In the genomic region with DNA sequence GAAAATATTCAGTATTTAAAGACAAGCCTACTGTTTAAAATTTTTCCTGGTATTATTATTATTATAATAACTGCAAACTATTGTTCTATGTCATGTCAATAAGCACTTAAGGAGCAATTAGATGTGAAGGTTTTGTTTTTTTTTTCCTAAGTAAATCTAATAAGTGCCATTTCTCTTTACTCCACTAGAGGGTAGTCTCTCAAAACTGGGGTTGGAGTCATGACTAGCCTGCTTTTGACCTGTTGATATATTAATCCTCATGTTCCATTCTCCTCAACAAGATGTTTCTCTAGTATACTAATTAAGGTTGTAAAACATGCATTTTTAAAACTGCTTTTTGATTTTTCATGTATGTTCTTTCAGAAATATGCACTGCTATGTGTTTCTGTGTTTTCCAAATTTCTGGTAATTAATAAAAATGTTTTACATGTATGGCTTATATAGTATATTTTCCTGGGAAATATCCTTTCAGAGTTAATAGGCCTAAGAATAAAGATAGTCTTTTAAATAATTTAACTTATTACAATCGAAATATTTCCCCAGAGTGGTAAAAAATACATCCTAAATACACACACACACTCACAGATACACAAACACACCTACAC, we compare ENCODE assay signal across 8 cellular contexts. TPM values are rescaled to one million over a fixed set of nuclear protein-coding genes. Genes with fewer than 3 reads are reported as not detected.
DNase-seq lines count a peak whose midpoint lies in the region; ATAC-seq and TF ChIP-seq lines count a peak whose summit lies in the region.

No MANE protein-coding gene starts in this region.

- H3K79me2 ChIP-seq in neural progenitor cell (ENCODE audit: low read depth): no peaks in the 10 kb centered on the region

- TF ChIP-seq CTCF in neural progenitor cell (IDR thresholded peaks at IDR 0.05): peak; percentile 79

- no peaks in the 10 kb centered on the region for H3K9me3 Mint-ChIP-seq in neural progenitor cell

- ATAC-seq in GM21390 (IDR thresholded peaks at IDR 0.05; ENCODE audit: unreplicated experiment): peak; percentile 46
- ATAC-seq in SK-N-SH treated with all-trans-retinoic acid at 6 μM for 48 hours: peak; percentile 38
- ATAC-seq in esophagus mucosa: peak; percentile 64

- no peak overlapping the region for H3K27ac Mint-ChIP-seq in neural progenitor cell

- no peaks in the 10 kb centered on the region for H3K36me3 ChIP-seq in neural progenitor cell

- DNase-seq in DMS153 (lab: John Stamatoyannopoulos, UW) (peak; percentile 62), M059J (ENCODE audit: low read depth) (peak; percentile 56), neural progenitor cell (ENCODE audit: low spot score) (peak; percentile 49), KG1 (lab: John Stamatoyannopoulos, UW) (no peak), D341Med (ENCODE audit: low spot score) (no peak)

- H2AFZ ChIP-seq in neural progenitor cell (replicated peaks): no peak overlapping the region

- no peaks in the 10 kb centered on the region for H3K9me3 ChIP-seq in neural progenitor cell (ENCODE audit: low read depth)

- no peaks in the 10 kb centered on the region for H3K27me3 Mint-ChIP-seq in neural progenitor cell (ENCODE audit: insufficient read depth, low read depth)

- peaks cover 38% of the 10 kb centered on the region for H3K4me1 Mint-ChIP-seq in neural progenitor cell

- H3K4me3 ChIP-seq in neural progenitor cell: no peak overlapping the region

- no peaks in the 10 kb centered on the region for H3K27me3 ChIP-seq in neural progenitor cell

- peaks cover 11% of the 10 kb centered on the region for H3F3A ChIP-seq in neural progenitor cell (ENCODE audit: low read depth)

- H3K4me1 ChIP-seq in neural progenitor cell: peaks cover 47% of the 10 kb centered on the region

- H3K9ac ChIP-seq in neural progenitor cell: no peak overlapping the region

- H3K36me3 Mint-ChIP-seq in neural progenitor cell: no peaks in the 10 kb centered on the region

- no peak overlapping the region for H3K27ac ChIP-seq in neural progenitor cell

- H3K4me3 Mint-ChIP-seq in neural progenitor cell: no peak overlapping the region

- H3K4me2 ChIP-seq in neural progenitor cell: no peak overlapping the region

- no peaks in the 10 kb centered on the region for H4K20me1 ChIP-seq in neural progenitor cell (ENCODE audit: low read depth)

TF ChIP-seq in SK-N-SH treated with all-trans-retinoic acid at 6 μM for 48 hours, 23 proteins besides CTCF, POLR2A, EP300 and RAD21:
- TF ChIP-seq BACH2 (CRISPR knock-in tag; IDR thresholded peaks at IDR 0.05; ENCODE audit: borderline replicate concordance) (no peak), ZNF8 (CRISPR knock-in tag; IDR thresholded peaks at IDR 0.05) (0 out of 2 replicates have a peak, but pooled peaks have one; percentile 25), ISL1 (CRISPR knock-in tag; IDR thresholded peaks at IDR 0.05) (0 out of 2 replicates have a peak, but pooled peaks have one; percentile 14), TSHZ2 (CRISPR knock-in tag; IDR thresholded peaks at IDR 0.05) (0 out of 2 replicates have a peak, but pooled peaks have one; percentile 36)
TF ChIP-seq in SK-N-SH treated with all-trans-retinoic acid at 6 μM for 48 hours: peak in this region for 3.

RNA-seq across cellular contexts. Expression of gene LRRN3, which starts 1.0 kb away (rescaled TPM):
- total RNA-seq in M059J (2014; rRNA removed; shearing (Covaris generic)): 5.9 and 7.8 TPM in 2 replicates
- total RNA-seq in esophagus mucosa (not detected), neural progenitor cell (ENCODE audit: low replicate concordance) (1.7 and 2.4 TPM in 2 replicates)

Comparison
In these comparisons a context has a peak if more than half of its experiments do, and no peak if none do; other contexts are left out.
1. DNase-seq: peak in DMS153 (single experiment), M059J (single experiment) and neural progenitor cell (single experiment); none in KG1 (single experiment) and D341Med (single experiment).
2. Peak in every context shown above with its lines, with median percentiles within 50 percentile points of each other: ATAC-seq.